ENCODE assay signal across 1 cellular context in genomic region chr7:134448359-134449229, GRCh38.
TF ChIP-seq lines count a peak whose summit lies in the region.

No MANE protein-coding gene starts in this region.

TF ChIP-seq in A549, 52 proteins besides CTCF, POLR2A, EP300 and RAD21 (continued from another document):
- no peak for TF ChIP-seq REST (IDR thresholded peaks at IDR 0.05)
- TF ChIP-seq EHF (CRISPR knock-in tag; IDR thresholded peaks at IDR 0.05): peak; percentile 47; the same call in 1 of the 2 replicates
- TF ChIP-seq FOSB (CRISPR knock-in tag; IDR thresholded peaks at IDR 0.05): peak; percentile 67; the same call in 1 of the 2 replicates
- TF ChIP-seq FOSL2 (IDR thresholded peaks at IDR 0.05): peak; percentile 65
- TF ChIP-seq FOSL2 (CRISPR knock-in tag; IDR thresholded peaks at IDR 0.05): peak; percentile 80
- peak; percentile 97 for TF ChIP-seq NFE2L2 (conservative IDR thresholded peaks at IDR 0.05; ENCODE audit: low read length)
- TF ChIP-seq ATOH8 (CRISPR knock-in tag; IDR thresholded peaks at IDR 0.05; ENCODE audit: low read depth): peak; percentile 89; the same call in 1 of the 2 replicates
- TF ChIP-seq E2F6 (IDR thresholded peaks at IDR 0.05; ENCODE audit: borderline replicate concordance, low read depth): peak; percentile 41; the same call in 1 of the 2 replicates
- TF ChIP-seq PHF8 (IDR thresholded peaks at IDR 0.05; ENCODE audit: borderline replicate concordance, low read depth): no peak
- TF ChIP-seq TFCP2L1 (CRISPR knock-in tag; IDR thresholded peaks at IDR 0.05): peak; percentile 71; the same call in 1 of the 2 replicates
- peak; percentile 86 for TF ChIP-seq HEYL (CRISPR knock-in tag; IDR thresholded peaks at IDR 0.05)
- TF ChIP-seq USF2 (IDR thresholded peaks at IDR 0.05): no peak
- TF ChIP-seq HOXB5 (CRISPR knock-in tag; IDR thresholded peaks at IDR 0.05): peak; percentile 46
- peak; percentile 100 for TF ChIP-seq MAFK (IDR thresholded peaks at IDR 0.05; ENCODE audit: partially characterized antibody)
- TF ChIP-seq JUN (IDR thresholded peaks at IDR 0.05): peak; percentile 76 to 79
- TF ChIP-seq HMGXB4 (CRISPR knock-in tag; IDR thresholded peaks at IDR 0.05; ENCODE audit: borderline replicate concordance): 0 out of 2 replicates have a peak, but pooled peaks have one; percentile 37
- TF ChIP-seq ZNF302 (CRISPR knock-in tag; IDR thresholded peaks at IDR 0.05): peak; percentile 24; the same call in 1 of the 2 replicates
- peak; percentile 77 for TF ChIP-seq MAX (IDR thresholded peaks at IDR 0.05)
- TF ChIP-seq CHD4 (IDR thresholded peaks at IDR 0.05; ENCODE audit: borderline replicate concordance): no peak
- TF ChIP-seq TP53 (CRISPR knock-in tag; IDR thresholded peaks at IDR 0.05): peak; percentile 87; the same call in 1 of the 2 replicates
